9 cellular contexts compared by ENCODE assay signal in genomic region chr12:74412607-74413230, GRCh38.
DNase-seq lines count a peak whose midpoint lies in the region; ATAC-seq and TF ChIP-seq lines count a peak whose summit lies in the region.
"Had no signal": no experiment of that assay in that cellular context is flagged by ENCODE, and none has a peak within 500 bp of the region (broad histone marks: within the 10 kb centered on the region; RNA-seq: fewer than 3 reads in every experiment).

No MANE protein-coding gene starts in this region.

- no peak overlapping the region for H3K4me3 Mint-ChIP-seq in activated CD4-positive, alpha-beta memory T cell treated with anti-CD3 and anti-CD28 coated beads for 36 hours

- no peaks in the 10 kb centered on the region for H3K4me1 ChIP-seq in BE2C
- H3K4me1 ChIP-seq in HCT116 (ENCODE audit: control insufficient read depth in 1 of 2, insufficient read depth in 2 of 2, low read length in 2 of 2), result peaks cover 0 to 3% of the 10 kb centered on the region in 2 experiments; a peak in 1 of 4 replicates

- TF ChIP-seq CTCF in BE2C (IDR thresholded peaks at IDR 0.05; ENCODE audit: low read depth, low read length) (peak; percentile 27; the same call in 1 of the 2 replicates), HCT116 (IDR thresholded peaks at IDR 0.05 in 2 of 3, conservative IDR thresholded peaks at IDR 0.05 in 1 of 3; ENCODE audit: borderline replicate concordance in 1 of 3, insufficient read depth in 1 of 3, low read depth in 2 of 3, low read length in 2 of 3) (peak in 2 of 3 experiments; percentile 56 to 62; a peak in 4 of 6 replicates)

- H3K36me3 ChIP-seq in BE2C, result no peaks in the 10 kb centered on the region
- H3K36me3 ChIP-seq in HCT116 (ENCODE audit: control insufficient read depth in 1 of 2, insufficient read depth in 2 of 2, low read length in 2 of 2), result no peaks in the 10 kb centered on the region

- no peaks in the 10 kb centered on the region for H3K9me2 ChIP-seq in HCT116 (ENCODE audit: insufficient read depth)

- no peaks in the 10 kb centered on the region for H3K79me2 ChIP-seq in HCT116 (ENCODE audit: insufficient read depth, low read length)

- H3K27me3 Mint-ChIP-seq in activated CD4-positive, alpha-beta memory T cell treated with anti-CD3 and anti-CD28 coated beads for 36 hours, result peaks cover 8% of the 10 kb centered on the region

- no peak overlapping the region for H3K27ac ChIP-seq in HCT116 (ENCODE audit: low read depth, low read length)

- DNase-seq in BE2C (no peak), HCT116 (ENCODE audit: low read depth, low spot score) (peak; percentile 28), SK-N-DZ (ENCODE audit: low spot score) (peak; percentile 48), iris pigment epithelial cell (ENCODE audit: low read depth) (peak; percentile 10), AG08395 (ENCODE audit: low spot score) (no peak)
- DNase-seq in activated CD4-positive, alpha-beta memory T cell treated with anti-CD3 and anti-CD28 coated beads for 36 hours, result no peak
- DNase-seq: stimulated activated CD4-positive, alpha-beta T cell treated with anti-CD3 and anti-CD28 coated beads, Interleukin-1b, Interleukin-23, amount 100 ng/mL, for 48 hours had no signal

- no peaks in the 10 kb centered on the region for H3K9me3 Mint-ChIP-seq in activated CD4-positive, alpha-beta memory T cell treated with anti-CD3 and anti-CD28 coated beads for 36 hours

- RAD21 ChIA-PET in HCT116 (lab: Charles Lee; ENCODE audit: low non-redundant PET in 1 of 2, low total read pairs in 2 of 2, uncharacterized antibody in 2 of 2, unreplicated experiment in 2 of 2), result no interaction called here

- no peak overlapping the region for H3K9ac ChIP-seq in HCT116 (ENCODE audit: low read length)

- no peak overlapping the region for H3K4me3 ChIP-seq in BE2C (ENCODE audit: low read depth, low read length)
- H3K4me3 ChIP-seq in HCT116 (replicated peaks in 1 of 2; ENCODE audit: low read depth in 1 of 2, low read length in 2 of 2), result no peak overlapping the region

- H3K36me3 Mint-ChIP-seq in activated CD4-positive, alpha-beta memory T cell treated with anti-CD3 and anti-CD28 coated beads for 36 hours, result no peaks in the 10 kb centered on the region

- H3K4me1 Mint-ChIP-seq in activated CD4-positive, alpha-beta memory T cell treated with anti-CD3 and anti-CD28 coated beads for 36 hours (ENCODE audit: low read depth), result no peaks in the 10 kb centered on the region

- TF ChIP-seq POLR2A in HCT116 (IDR thresholded peaks at IDR 0.05; ENCODE audit: borderline replicate concordance, extremely low read depth, insufficient read depth, insufficient read length), result no peak

- H2AFZ ChIP-seq in HCT116 (ENCODE audit: low read depth, low read length, poor library complexity, severe bottlenecking), result peak overlapping the region; percentile 23

- intact Hi-C loops in HCT116 (cut with micrococcal nuclease), result loop anchor here (5.0 to 10.0 kb wide), 2 partner anchors 125 to 232 kb away; partner anchors contain the start of gene ATXN7L3B
- intact Hi-C loops in activated CD4-positive, alpha-beta memory T cell treated with anti-CD3 and anti-CD28 coated beads for 36 hours (cut with micrococcal nuclease), result loop anchor here (1.0 kb wide), 1 partner anchor 301 kb away; no protein-coding TSS in a partner anchor

- no TSS peak for BruUV-seq in HCT116 (replicated peaks; lab: Mats Ljungman, UMichigan)

- POLR2A ChIA-PET in HCT116 (lab: Charles Lee), result no interaction called here
- POLR2A ChIA-PET in activated CD4-positive, alpha-beta memory T cell treated with anti-CD3 and anti-CD28 coated beads for 36 hours (lab: Charles Lee), result no interaction called here

- H3K27ac Mint-ChIP-seq in activated CD4-positive, alpha-beta memory T cell treated with anti-CD3 and anti-CD28 coated beads for 36 hours, result no peak overlapping the region

- peak; percentile 72 for TF ChIP-seq RAD21 in HCT116 (IDR thresholded peaks at IDR 0.05; ENCODE audit: low read depth)

- ATAC-seq in HCT116 (peak; percentile 36; the same call in 1 of the 2 replicates), HG02588 (IDR thresholded peaks at IDR 0.05; ENCODE audit: unreplicated experiment) (no peak), HG03354 (IDR thresholded peaks at IDR 0.05; ENCODE audit: poor library complexity, severe bottlenecking, unreplicated experiment) (no peak)

- CTCF ChIA-PET in HCT116 (lab: Charles Lee), result interaction anchor here (1.0 to 1.4 kb wide), 4 partner anchors 9 to 477 kb away, joined by 3 to 6 read pairs (median 4); no protein-coding TSS in a partner anchor
- CTCF ChIA-PET in activated CD4-positive, alpha-beta memory T cell treated with anti-CD3 and anti-CD28 coated beads for 36 hours (lab: Charles Lee), result interaction anchor here (0.9 kb wide), 1 partner anchor 12 kb away, joined by 3 read pairs; no protein-coding TSS in a partner anchor

- H4K20me1 ChIP-seq in HCT116 (ENCODE audit: insufficient read depth), result no peaks in the 10 kb centered on the region

- no peaks in the 10 kb centered on the region for H3K27me3 ChIP-seq in BE2C
- H3K27me3 ChIP-seq in HCT116 (ENCODE audit: insufficient read depth, low read length), result no peaks in the 10 kb centered on the region

- H3K4me2 ChIP-seq in HCT116 (ENCODE audit: low read length), result no peak overlapping the region

- no peaks in the 10 kb centered on the region for H3K9me3 ChIP-seq in BE2C
- H3K9me3 ChIP-seq in HCT116 (ENCODE audit: control insufficient read depth in 1 of 2, insufficient read depth in 1 of 2, low read depth in 1 of 2, low read length in 2 of 2), result no peaks in the 10 kb centered on the region

TF ChIP-seq in HCT116, 20 proteins besides CTCF, POLR2A, EP300 and RAD21:
- no peak for TF ChIP-seq ATF3 (IDR thresholded peaks at IDR 0.05)
- TF ChIP-seq EGR1 (IDR thresholded peaks at IDR 0.05; ENCODE audit: low read depth), result 0 out of 2 replicates have a peak, but pooled peaks have one; percentile 10

Comparison
In these comparisons a context has a peak if more than half of its experiments do, and no peak if none do; other contexts are left out.
1. DNase-seq: peak in HCT116 (single experiment), SK-N-DZ (single experiment) and iris pigment epithelial cell (single experiment); none in BE2C (single experiment), AG08395 (single experiment) and activated CD4-positive, alpha-beta memory T cell treated with anti-CD3 and anti-CD28 coated beads for 36 hours (single experiment).